ENCODE assay signal across 24 cellular contexts in genomic region chr22:33832558-33833151, GRCh38.
DNase-seq lines count a peak whose midpoint lies in the region; ATAC-seq and TF ChIP-seq lines count a peak whose summit lies in the region.
"Had no signal": no experiment of that assay in that cellular context is flagged by ENCODE, and none has a peak within 500 bp of the region (broad histone marks: within the 10 kb centered on the region; RNA-seq: fewer than 3 reads in every experiment).

No MANE protein-coding gene starts in this region.

- H3F3A ChIP-seq in GM23248 (ENCODE audit: insufficient read depth), result no peaks in the 10 kb centered on the region

- intact Hi-C loops in mucosa of descending colon (cut with DNase I, micrococcal nuclease), result no loop called here

- peak; percentile 7 for ATAC-seq in mucosa of descending colon
- ATAC-seq: activated T-cell treated with anti-CD3 and anti-CD28 coated beads, Interleukin-2, amount 50 U/mL, for 4 hours; K562; stimulated activated naive B cell treated with anti-CD40 and anti-IgM and Interleukin-4, amounts not matched to agents 10 μg/mL and 1 μg/mL and 100 μg/mL, for 72 hours had no signal

- no peak overlapping the region for H2AFZ ChIP-seq in GM23248

- H3K79me2 ChIP-seq in GM23248 (ENCODE audit: insufficient read depth), result 0 out of 2 replicates have a peak, but pooled peaks cover 15% of the 10 kb centered on the region

- in situ Hi-C loops in GM23248 (cut with MboI), result no loop called here

- DNase-seq in GM23248, result peak; percentile 11
- DNase-seq in NCI-H226, result peak; percentile 6
- DNase-seq in globus pallidus (ENCODE audit: low spot score), result peak; percentile 14
- no peak for DNase-seq in mucosa of descending colon
- DNase-seq in NCI-H1436 treated with DMSO at 0.1 percent for 48 hours (lab: John Stamatoyannopoulos, UW), result no peak
- DNase-seq in NCI-H1436 (lab: John Stamatoyannopoulos, UW), result no peak
- no peak for DNase-seq in stimulated activated naive CD4-positive, alpha-beta T cell treated with Interleukin-2 at 50 U/mL for 16 hours (lab: John Stamatoyannopoulos, UW)
- no peak for DNase-seq in HuH-7 (ENCODE audit: low spot score)
- DNase-seq: activated CD4-positive, alpha-beta T cell treated with anti-CD3 and anti-CD28 coated beads for 48 hours; activated naive CD4-positive, alpha-beta T cell treated with anti-CD3 and anti-CD28 coated beads for 36 hours; activated T-cell treated with anti-CD3 and anti-CD28 coated beads, Interleukin-2, amount 50 U/mL, for 4 hours; COR-L47; mesendoderm; naive B cell; NCI-H1417 treated with DMSO at 0.1 percent for 48 hours; NCI-H526; SK-N-SH; stimulated activated naive B cell treated with anti-CD40 and anti-IgM and Interleukin-4, amounts not matched to agents 10 μg/mL and 1 μg/mL and 100 μg/mL, for 72 hours had no signal

- no peak overlapping the region for H3K9ac ChIP-seq in GM23248
- H3K9ac ChIP-seq: BLaER1, SK-N-SH had no signal

- H3K9me2 ChIP-seq in GM23248 (ENCODE audit: insufficient read depth), result no peaks in the 10 kb centered on the region
- H3K9me2 ChIP-seq: SK-N-SH had no signal

- no peaks in the 10 kb centered on the region for H3K27me3 ChIP-seq in GM23248 (replicated peaks; ENCODE audit: insufficient read depth)
- H3K27me3 ChIP-seq: BLaER1, cardiac muscle cell had no signal

- H3K4me2 ChIP-seq in GM23248 (ENCODE audit: unreplicated experiment), result no peak overlapping the region
- H3K4me2 ChIP-seq: BLaER1, SK-N-SH had no signal

- H3K27ac ChIP-seq in GM23248, result no peak overlapping the region
- H3K27ac ChIP-seq: BLaER1, cardiac muscle cell, RWPE1, thoracic aorta, VCaP had no signal

- no peaks in the 10 kb centered on the region for H3K4me1 ChIP-seq in GM23248 (ENCODE audit: insufficient read depth)
- H3K4me1 ChIP-seq in mucosa of descending colon (ENCODE audit: low read depth), result peaks cover 29% of the 10 kb centered on the region
- H3K4me1 ChIP-seq: BLaER1 had no signal

- TF ChIP-seq CTCF in mucosa of descending colon (IDR thresholded peaks at IDR 0.05), result no peak

- no peaks in the 10 kb centered on the region for H4K20me1 ChIP-seq in GM23248 (ENCODE audit: insufficient read depth)
- H4K20me1 ChIP-seq: BLaER1 had no signal

- no peak overlapping the region for H3K4me3 ChIP-seq in GM23248
- no peak overlapping the region for H3K4me3 ChIP-seq in mucosa of descending colon
- H3K4me3 ChIP-seq: BLaER1, cardiac muscle cell, K562, thoracic aorta had no signal

- 56 to 66% methylated on average over 7 of the region's 7 CpGs for WGBS in GM23248 (ENCODE audit: low coverage in 1 of 2, low lambda C conversion rate in 2 of 2, missing lambda C conversion rate in 2 of 2), 2 experiments

- H3K9me3 ChIP-seq in GM23248 (ENCODE audit: low read depth) (no peaks in the 10 kb centered on the region), mucosa of descending colon (no peaks in the 10 kb centered on the region)
- H3K9me3 ChIP-seq: BLaER1, SK-N-SH, thoracic aorta had no signal

- H3K36me3 ChIP-seq in GM23248 (ENCODE audit: low read depth) (no peaks in the 10 kb centered on the region), mucosa of descending colon (ENCODE audit: low read depth) (no peaks in the 10 kb centered on the region)
- H3K36me3 ChIP-seq: BLaER1, cardiac muscle cell, thoracic aorta had no signal

Comparison
In these comparisons a context has a peak if more than half of its experiments do, and no peak if none do; other contexts are left out.
1. DNase-seq: peak in GM23248 (single experiment), NCI-H226 (single experiment) and globus pallidus (single experiment); none in mucosa of descending colon (0 of 3), NCI-H1436 treated with DMSO at 0.1 percent for 48 hours (single experiment), NCI-H1436 (single experiment), stimulated activated naive CD4-positive, alpha-beta T cell treated with Interleukin-2 at 50 U/mL for 16 hours (single experiment) and HuH-7 (single experiment).